1 cellular context compared by ENCODE assay signal in the genomic region with DNA sequence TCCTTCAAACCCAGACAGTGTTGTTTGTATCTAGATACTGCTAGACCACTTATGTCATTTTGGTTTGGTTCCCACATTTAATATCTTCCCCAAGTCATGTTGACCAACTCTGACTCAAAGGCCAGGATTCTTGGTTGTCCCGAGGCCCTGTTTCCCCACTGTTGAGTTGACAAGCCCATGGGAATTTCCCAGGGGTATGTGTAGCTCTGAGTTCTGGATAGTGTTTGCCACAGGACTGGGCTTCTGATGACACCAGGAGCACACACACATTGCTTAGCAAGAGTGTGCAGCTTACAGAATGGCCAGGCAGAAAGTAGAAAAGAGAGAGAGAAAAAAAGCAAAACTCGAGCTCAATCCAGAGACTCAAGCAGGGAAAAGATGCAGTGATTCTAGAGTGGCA.
TF ChIP-seq lines count a peak whose summit lies in the region.

No MANE protein-coding gene starts in this region.

TF ChIP-seq in IMR-90, 13 proteins besides CTCF, POLR2A, EP300 and RAD21:
- peak; percentile 62; the same call in 1 of the 2 replicates for TF ChIP-seq FOS (IDR thresholded peaks at IDR 0.05; ENCODE audit: low read depth, low read length)
- peak; percentile 58 for TF ChIP-seq CEBPB (IDR thresholded peaks at IDR 0.05; ENCODE audit: low read depth, low read length)
- TF ChIP-seq USF2 (IDR thresholded peaks at IDR 0.05; ENCODE audit: low read depth, low read length) = no peak
- no peak for TF ChIP-seq RCOR1 (IDR thresholded peaks at IDR 0.05; ENCODE audit: insufficient replicate concordance, low read length)
- peak; percentile 39; the same call in 1 of the 2 replicates for TF ChIP-seq NFE2L2 (IDR thresholded peaks at IDR 0.05; ENCODE audit: low read depth, low read length)
- TF ChIP-seq SMC3 (IDR thresholded peaks at IDR 0.05; ENCODE audit: low read depth, low read length) = no peak
- TF ChIP-seq MAZ (IDR thresholded peaks at IDR 0.05; ENCODE audit: borderline replicate concordance, low read depth, low read length) = no peak
- TF ChIP-seq MAFK (IDR thresholded peaks at IDR 0.05; ENCODE audit: low read depth, low read length) = no peak
